30 cellular contexts compared by ENCODE assay signal in the genomic region with DNA sequence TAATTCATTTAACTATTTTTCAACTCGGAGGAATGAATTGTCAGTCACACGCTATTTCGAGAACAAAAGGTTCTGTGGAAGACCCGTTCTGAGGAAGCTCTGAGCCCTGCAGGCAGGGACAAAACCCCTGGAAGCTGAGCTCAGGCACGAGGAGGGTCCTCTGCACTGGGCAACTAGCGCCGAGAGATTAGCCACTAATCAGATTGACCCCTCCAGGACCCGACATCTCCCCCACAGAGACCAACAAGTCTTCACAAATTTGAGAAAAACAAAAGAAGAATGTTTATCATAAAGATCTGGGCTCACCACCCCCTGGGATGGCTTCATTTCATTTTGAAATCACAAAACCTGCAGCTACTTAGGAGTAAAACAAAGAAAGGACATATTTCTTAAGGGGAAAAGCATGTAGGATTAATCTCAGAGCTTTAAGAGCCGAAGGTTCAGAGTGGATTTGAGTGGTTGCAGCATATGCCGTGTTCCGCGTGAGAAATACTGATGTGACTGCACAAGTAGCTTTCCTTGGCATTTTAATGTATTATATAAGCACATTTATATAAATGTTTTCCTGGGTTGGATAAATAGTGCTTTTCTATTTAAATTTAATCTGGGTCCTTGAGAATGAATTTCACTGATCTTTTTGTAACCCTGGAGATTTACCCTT. TPM values are rescaled to one million over a fixed set of nuclear protein-coding genes. Genes with fewer than 3 reads are reported as not detected.
DNase-seq lines count a peak whose midpoint lies in the region; ATAC-seq and TF ChIP-seq lines count a peak whose summit lies in the region.
"Had no signal": no experiment of that assay in that cellular context is flagged by ENCODE, and none has a peak within 500 bp of the region (broad histone marks: within the 10 kb centered on the region; RNA-seq: fewer than 3 reads in every experiment).

No MANE protein-coding gene starts in this region.

- no peaks in the 10 kb centered on the region for H3K27me3 ChIP-seq in WERI-Rb-1 (ENCODE audit: insufficient read depth, low read depth, severe bottlenecking)
- peaks cover 0 to 55% of the 10 kb centered on the region in 2 donors for H3K27me3 ChIP-seq in breast epithelium
- H3K27me3 ChIP-seq: body of pancreas had no signal

- H3K27ac Mint-ChIP-seq in endothelial cell (ENCODE audit: unreplicated experiment): peak overlapping the region; percentile 13
- H3K27ac Mint-ChIP-seq in glutamatergic neuron (ENCODE audit: unreplicated experiment): no peak overlapping the region
- H3K27ac Mint-ChIP-seq: activated CD4-positive, alpha-beta memory T cell treated with anti-CD3 and anti-CD28 coated beads, Interleukin-2, amount 10 ng/mL, durations not matched to agents 7 days and 5 days; mesothelial cell of epicardium had no signal

- H3K9me3 Mint-ChIP-seq in endothelial cell (ENCODE audit: unreplicated experiment) (peaks cover 4% of the 10 kb centered on the region), glutamatergic neuron (ENCODE audit: unreplicated experiment) (peaks cover 2% of the 10 kb centered on the region)
- H3K9me3 Mint-ChIP-seq: activated CD4-positive, alpha-beta memory T cell treated with anti-CD3 and anti-CD28 coated beads, Interleukin-2, amount 10 ng/mL, durations not matched to agents 7 days and 5 days; mesothelial cell of epicardium had no signal

- H3K4me1 ChIP-seq in HEK293 (ENCODE audit: control insufficient read depth, insufficient read depth, low read length): no peaks in the 10 kb centered on the region
- no peaks in the 10 kb centered on the region for H3K4me1 ChIP-seq in breast epithelium
- H3K4me1 ChIP-seq: adrenal gland, body of pancreas, left ventricle myocardium inferior, prostate gland, sigmoid colon, tibial nerve had no signal

- no peaks in the 10 kb centered on the region for H3K36me3 Mint-ChIP-seq in endothelial cell (ENCODE audit: low read depth, unreplicated experiment)
- no peaks in the 10 kb centered on the region for H3K36me3 Mint-ChIP-seq in glutamatergic neuron (ENCODE audit: unreplicated experiment)
- H3K36me3 Mint-ChIP-seq: mesothelial cell of epicardium had no signal

- H3K4me3 ChIP-seq in HEK293 (ENCODE audit: low read depth, low read length) (no peak overlapping the region), WERI-Rb-1 (ENCODE audit: low read depth, low read length) (peak overlapping the region; percentile 16), breast epithelium (no peak overlapping the region)
- H3K4me3 ChIP-seq: adrenal gland, body of pancreas, left ventricle myocardium inferior, prostate gland, sigmoid colon, tibial nerve had no signal

- no peaks in the 10 kb centered on the region for H3K36me3 ChIP-seq in HEK293 (ENCODE audit: control insufficient read depth in 2 of 2, insufficient read depth in 1 of 2, low read length in 2 of 2)
- H3K36me3 ChIP-seq in WERI-Rb-1: no peaks in the 10 kb centered on the region
- H3K36me3 ChIP-seq in breast epithelium: no peaks in the 10 kb centered on the region
- H3K36me3 ChIP-seq: adrenal gland, left ventricle myocardium inferior, prostate gland, sigmoid colon, tibial nerve had no signal

- DNase-seq in WERI-Rb-1 (peak; percentile 89), endothelial cell (ENCODE audit: low spot score) (no peak), putamen (ENCODE audit: low spot score) (peak; percentile 59), breast epithelium (ENCODE audit: low spot score in 2 of 2) (no peak), glutamatergic neuron (no peak)
- DNase-seq: activated CD4-positive, alpha-beta memory T cell treated with anti-CD3 and anti-CD28 coated beads, Interleukin-2, amount 10 ng/mL, durations not matched to agents 7 days and 5 days; activated CD4-positive, alpha-beta T cell treated with anti-CD3 and anti-CD28 coated beads for 1 hour; activated CD8-positive, alpha-beta memory T cell treated with anti-CD3 and anti-CD28 coated beads, Interleukin-2, amount 50 U/mL, for 4 hours; activated naive CD4-positive, alpha-beta T cell treated with Interleukin-2 at 50 U/mL for 16 hours; adrenal gland; body of pancreas; DMS153; effector CD4-positive, alpha-beta T cell; islet precursor cell; left ventricle myocardium inferior; NCI-H1092; NCI-H187; NCI-H69; SHP77; sigmoid colon; stimulated activated CD4-positive, alpha-beta T cell treated with anti-CD3 and anti-CD28 coated beads, Interleukin-12 subunit alpha, Interleukin-12 subunit beta, amount 100 ng/mL, for 4 hours; stimulated activated CD4-positive, alpha-beta T cell treated with anti-CD3 and anti-CD28 coated beads, Interleukin-4, amount 100 ng/mL, for 1 hour had no signal

- H3K27me3 Mint-ChIP-seq in endothelial cell (ENCODE audit: unreplicated experiment) (peaks cover 3% of the 10 kb centered on the region), glutamatergic neuron (ENCODE audit: unreplicated experiment) (peaks cover 4% of the 10 kb centered on the region)

- POLR2A ChIA-PET in HEK293 (lab: Yijun Ruan, JAX): no interaction called here

- H3K4me1 Mint-ChIP-seq in endothelial cell (ENCODE audit: unreplicated experiment): peaks cover 5% of the 10 kb centered on the region
- H3K4me1 Mint-ChIP-seq in glutamatergic neuron (ENCODE audit: low read depth, unreplicated experiment): peaks cover 5% of the 10 kb centered on the region
- H3K4me1 Mint-ChIP-seq: activated CD4-positive, alpha-beta memory T cell treated with anti-CD3 and anti-CD28 coated beads, Interleukin-2, amount 10 ng/mL, durations not matched to agents 7 days and 5 days had no signal

- intact Hi-C loops in breast epithelium (cut with DNase I; ENCODE audit: low total_unique reads): no loop called here

- H3K4me3 Mint-ChIP-seq in endothelial cell (ENCODE audit: unreplicated experiment) (no peak overlapping the region), glutamatergic neuron (ENCODE audit: unreplicated experiment) (no peak overlapping the region)
- H3K4me3 Mint-ChIP-seq: activated CD4-positive, alpha-beta memory T cell treated with anti-CD3 and anti-CD28 coated beads, Interleukin-2, amount 10 ng/mL, durations not matched to agents 7 days and 5 days; mesothelial cell of epicardium had no signal

- H3K9me3 ChIP-seq in HEK293 (ENCODE audit: control insufficient read depth, insufficient read depth, low read depth, low read length): no peaks in the 10 kb centered on the region
- H3K9me3 ChIP-seq in WERI-Rb-1 (ENCODE audit: severe bottlenecking): peaks cover 3% of the 10 kb centered on the region
- no peaks in the 10 kb centered on the region for H3K9me3 ChIP-seq in breast epithelium
- H3K9me3 ChIP-seq: adrenal gland, body of pancreas, left ventricle myocardium inferior, prostate gland, sigmoid colon had no signal

- TF ChIP-seq CTCF in HEK293 (tag by site-specific recombination; IDR thresholded peaks at IDR 0.05) (no peak), WERI-Rb-1 (IDR thresholded peaks at IDR 0.05; ENCODE audit: low read depth, low read length) (no peak), endothelial cell (IDR thresholded peaks at IDR 0.05; ENCODE audit: unreplicated experiment) (no peak), breast epithelium (IDR thresholded peaks at IDR 0.05) (no peak), glutamatergic neuron (IDR thresholded peaks at IDR 0.05; ENCODE audit: partially characterized antibody, unreplicated experiment) (no peak)

- CTCF ChIA-PET in HEK293 (lab: Yijun Ruan, JAX): interaction anchor here (0.5 to 1.8 kb wide), 2 partner anchors 23 to 99 kb away, joined by 3 to 6 read pairs; no protein-coding TSS in a partner anchor

- ATAC-seq in HG03139 (IDR thresholded peaks at IDR 0.05; ENCODE audit: unreplicated experiment): no peak
- ATAC-seq: body of pancreas, Panc1 had no signal

- TF ChIP-seq POLR2A in breast epithelium (IDR thresholded peaks at IDR 0.05): no peak

- no peak overlapping the region for H3K27ac ChIP-seq in HEK293 (ENCODE audit: extremely low read depth, low read depth, low read length)
- H3K27ac ChIP-seq in WERI-Rb-1: peak overlapping the region; percentile 90
- H3K27ac ChIP-seq in breast epithelium: no peak overlapping the region
- H3K27ac ChIP-seq: adrenal gland, body of pancreas, left ventricle myocardium inferior, prostate gland, sigmoid colon, tibial nerve had no signal

TF ChIP-seq in HEK293, 187 proteins besides CTCF, POLR2A, EP300 and RAD21:
- TF ChIP-seq ZBTB21 (tag by site-specific recombination; IDR thresholded peaks at IDR 0.05) (no peak), ZNF132 (tag by site-specific recombination; IDR thresholded peaks at IDR 0.05; ENCODE audit: borderline replicate concordance) (no peak), GLIS1 (tag by site-specific recombination; IDR thresholded peaks at IDR 0.05) (peak; percentile 70), ZNF571 (tag by site-specific recombination; IDR thresholded peaks at IDR 0.05) (no peak)
- TF ChIP-seq, protein P1, sequence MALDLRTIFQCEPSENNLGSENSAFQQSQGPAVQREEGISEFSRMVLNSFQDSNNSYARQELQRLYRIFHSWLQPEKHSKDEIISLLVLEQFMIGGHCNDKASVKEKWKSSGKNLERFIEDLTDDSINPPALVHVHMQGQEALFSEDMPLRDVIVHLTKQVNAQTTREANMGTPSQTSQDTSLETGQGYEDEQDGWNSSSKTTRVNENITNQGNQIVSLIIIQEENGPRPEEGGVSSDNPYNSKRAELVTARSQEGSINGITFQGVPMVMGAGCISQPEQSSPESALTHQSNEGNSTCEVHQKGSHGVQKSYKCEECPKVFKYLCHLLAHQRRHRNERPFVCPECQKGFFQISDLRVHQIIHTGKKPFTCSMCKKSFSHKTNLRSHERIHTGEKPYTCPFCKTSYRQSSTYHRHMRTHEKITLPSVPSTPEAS (tag by site-specific recombination; IDR thresholded peaks at IDR 0.05): no peak

RNA-seq across cellular contexts. Expression of a gene that starts 41.8 kb away (rescaled TPM):
- total RNA-seq in endothelial cell (ENCODE audit: unreplicated experiment): 3.2 TPM
- total RNA-seq in breast epithelium: 1 to 10 TPM; 1.6 to 6.9 (median 3.5) TPM
- total RNA-seq in glutamatergic neuron (ENCODE audit: unreplicated experiment): 4.8 TPM
- total RNA-seq: activated CD4-positive, alpha-beta memory T cell treated with anti-CD3 and anti-CD28 coated beads, Interleukin-2, amount 10 ng/mL, durations not matched to agents 7 days and 5 days; epithelial cell of proximal tubule; T-helper 2 cell treated with Interferon-gamma antibody and Interleukin-4, amounts not matched to agents 100 ng/mL and 5 ng/mL, for 36 hours had no signal

Comparison
In these comparisons a context has a peak if more than half of its experiments do, and no peak if none do; other contexts are left out.
1. DNase-seq: peak in WERI-Rb-1 (single experiment) and putamen (single experiment); none in endothelial cell (single experiment), breast epithelium (0 of 2) and glutamatergic neuron (single experiment).